Comparison of ENCODE assay signal across 26 cellular contexts in genomic region chr6:79796197-79796596, GRCh38.
"Had no signal": no experiment of that assay in that cellular context is flagged by ENCODE, and none has a peak within 500 bp of the region (broad histone marks: within the 10 kb centered on the region; RNA-seq: fewer than 3 reads in every experiment).

No MANE protein-coding gene starts in this region.

- H3K27ac Mint-ChIP-seq: activated CD4-positive, alpha-beta memory T cell treated with anti-CD3 and anti-CD28 coated beads for 36 hours; activated naive CD4-positive, alpha-beta T cell treated with anti-CD3 and anti-CD28 coated beads for 36 hours; activated naive CD8-positive, alpha-beta T cell treated with anti-CD3 and anti-CD28 coated beads, Interleukin-2, amount 10 ng/mL, durations not matched to agents 7 days and 5 days; endodermal cell; natural killer cell; stimulated activated effector memory CD8-positive, alpha-beta T cell treated with anti-CD3 and anti-CD28 coated beads, Interleukin-12 subunit alpha, Interleukin-12 subunit beta, amount 100 ng/mL, for 72 hours; stimulated activated naive CD8-positive, alpha-beta T cell treated with anti-CD3 and anti-CD28 coated beads, Interleukin-15, amount 100 ng/mL, for 72 hours; T-helper 2 cell treated with Interferon-gamma antibody and Interleukin-4, amounts not matched to agents 5 μg/mL and 100 μg/mL, for 36 hours had no signal

- H3K27ac ChIP-seq: coronary artery, heart left ventricle, right lobe of liver, skin epidermis, suprapubic skin, transverse colon, uterus had no signal

- H3K4me1 Mint-ChIP-seq: natural killer cell; stimulated activated effector memory CD8-positive, alpha-beta T cell treated with anti-CD3 and anti-CD28 coated beads, Interleukin-12 subunit alpha, Interleukin-12 subunit beta, amount 100 ng/mL, for 72 hours had no signal

- H3K4me3 ChIP-seq: coronary artery, heart left ventricle, right lobe of liver, skin epidermis, suprapubic skin, transverse colon, uterus had no signal

- DNase-seq: activated CD4-positive, alpha-beta memory T cell treated with anti-CD3 and anti-CD28 coated beads for 36 hours; activated CD4-positive, alpha-beta T cell treated with anti-CD3 and anti-CD28 coated beads for 48 hours; activated CD4-positive, CD25-positive, alpha-beta regulatory T cell; activated naive CD4-positive, alpha-beta T cell treated with anti-CD3 and anti-CD28 coated beads for 36 hours; activated naive CD8-positive, alpha-beta T cell treated with anti-CD3 and anti-CD28 coated beads, Interleukin-2, amount 10 ng/mL, durations not matched to agents 7 days and 5 days; activated T-cell treated with anti-CD3 and anti-CD28 coated beads, Interleukin-2, amount 50 U/mL, for 48 hours; amniotic stem cell; cerebellar nuclear complex; endodermal cell; heart left ventricle; left ventricle myocardium superior; mammary epithelial cell; midbrain; natural killer cell; nucleus accumbens; posterior cingulate gyrus; right lobe of liver; stimulated activated CD4-positive, alpha-beta T cell treated with anti-CD3 and anti-CD28 coated beads, Interleukin-1b, Interleukin-23, amount 100 ng/mL, for 48 hours; stimulated activated naive CD8-positive, alpha-beta T cell treated with anti-CD3 and anti-CD28 coated beads, Interleukin-15, amount 100 ng/mL, for 72 hours; transverse colon; uterus had no signal

- H3K36me3 ChIP-seq: heart left ventricle, right lobe of liver, suprapubic skin, transverse colon, uterus had no signal

- H3K36me3 Mint-ChIP-seq: activated CD4-positive, alpha-beta memory T cell treated with anti-CD3 and anti-CD28 coated beads for 36 hours; activated naive CD8-positive, alpha-beta T cell treated with anti-CD3 and anti-CD28 coated beads, Interleukin-2, amount 10 ng/mL, durations not matched to agents 7 days and 5 days; natural killer cell; stimulated activated effector memory CD8-positive, alpha-beta T cell treated with anti-CD3 and anti-CD28 coated beads, Interleukin-12 subunit alpha, Interleukin-12 subunit beta, amount 100 ng/mL, for 72 hours had no signal

- H3K4me3 Mint-ChIP-seq: activated CD4-positive, alpha-beta memory T cell treated with anti-CD3 and anti-CD28 coated beads for 36 hours; activated naive CD4-positive, alpha-beta T cell treated with anti-CD3 and anti-CD28 coated beads for 36 hours; activated naive CD8-positive, alpha-beta T cell treated with anti-CD3 and anti-CD28 coated beads, Interleukin-2, amount 10 ng/mL, durations not matched to agents 7 days and 5 days; endodermal cell; natural killer cell; stimulated activated effector memory CD8-positive, alpha-beta T cell treated with anti-CD3 and anti-CD28 coated beads, Interleukin-12 subunit alpha, Interleukin-12 subunit beta, amount 100 ng/mL, for 72 hours; stimulated activated naive CD8-positive, alpha-beta T cell treated with anti-CD3 and anti-CD28 coated beads, Interleukin-15, amount 100 ng/mL, for 72 hours; T-helper 2 cell treated with Interferon-gamma antibody and Interleukin-4, amounts not matched to agents 5 μg/mL and 100 μg/mL, for 36 hours had no signal

- H3K27me3 ChIP-seq: right lobe of liver, suprapubic skin, transverse colon, uterus had no signal

- ATAC-seq: heart left ventricle; left ventricle myocardium superior; natural killer cell; stimulated activated effector memory CD8-positive, alpha-beta T cell treated with anti-CD3 and anti-CD28 coated beads, Interleukin-12 subunit alpha, Interleukin-12 subunit beta, amount 100 ng/mL, for 72 hours; stimulated activated naive CD8-positive, alpha-beta T cell treated with anti-CD3 and anti-CD28 coated beads, Interleukin-15, amount 100 ng/mL, for 72 hours had no signal

- H3K27me3 Mint-ChIP-seq: activated CD4-positive, alpha-beta memory T cell treated with anti-CD3 and anti-CD28 coated beads for 36 hours; activated naive CD8-positive, alpha-beta T cell treated with anti-CD3 and anti-CD28 coated beads, Interleukin-2, amount 10 ng/mL, durations not matched to agents 7 days and 5 days had no signal

- H3K4me1 ChIP-seq: heart left ventricle, right lobe of liver, suprapubic skin, transverse colon, uterus had no signal

- H3K9me3 Mint-ChIP-seq: activated CD4-positive, alpha-beta memory T cell treated with anti-CD3 and anti-CD28 coated beads for 36 hours; activated naive CD4-positive, alpha-beta T cell treated with anti-CD3 and anti-CD28 coated beads for 36 hours; activated naive CD8-positive, alpha-beta T cell treated with anti-CD3 and anti-CD28 coated beads, Interleukin-2, amount 10 ng/mL, durations not matched to agents 7 days and 5 days; endodermal cell; natural killer cell; stimulated activated effector memory CD8-positive, alpha-beta T cell treated with anti-CD3 and anti-CD28 coated beads, Interleukin-12 subunit alpha, Interleukin-12 subunit beta, amount 100 ng/mL, for 72 hours; stimulated activated naive CD8-positive, alpha-beta T cell treated with anti-CD3 and anti-CD28 coated beads, Interleukin-15, amount 100 ng/mL, for 72 hours; T-helper 2 cell treated with Interferon-gamma antibody and Interleukin-4, amounts not matched to agents 5 μg/mL and 100 μg/mL, for 36 hours had no signal

- H3K9me3 ChIP-seq: heart left ventricle, right lobe of liver, suprapubic skin, transverse colon, uterus had no signal
